Comparison of ENCODE assay signal across 20 cellular contexts in the genomic region with DNA sequence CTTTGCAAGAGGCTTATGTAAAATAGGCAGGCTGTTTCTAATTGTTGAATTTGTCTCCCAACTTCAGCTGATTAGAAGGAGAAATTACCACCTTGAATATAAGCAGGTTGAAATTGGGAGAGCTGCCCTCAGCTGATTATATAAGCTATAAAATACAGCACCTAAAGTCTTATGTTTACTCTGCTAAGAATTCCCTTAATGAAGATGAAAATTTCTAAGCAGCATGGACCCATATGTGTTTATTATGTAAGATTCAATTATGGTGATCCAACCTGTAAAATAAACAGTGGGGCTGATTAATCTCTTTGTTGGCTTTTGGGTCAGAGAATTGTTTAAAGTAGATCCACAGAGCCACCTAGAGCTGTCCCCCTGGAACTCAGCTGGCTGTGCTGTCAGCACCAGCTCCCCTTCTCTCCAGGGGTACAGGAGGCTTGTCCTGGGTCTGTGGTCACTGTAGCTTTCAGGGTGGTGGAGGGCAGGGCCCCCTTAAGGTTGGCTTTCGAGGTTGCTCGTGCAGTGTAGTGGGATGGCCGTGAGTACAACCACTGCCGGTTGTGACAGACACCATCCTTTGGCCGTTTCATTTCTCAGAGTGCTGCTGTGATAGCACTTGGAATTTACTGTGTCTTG. TPM values are rescaled to one million over a fixed set of nuclear protein-coding genes. Genes with fewer than 3 reads are reported as not detected.
DNase-seq lines count a peak whose midpoint lies in the region; ATAC-seq and TF ChIP-seq lines count a peak whose summit lies in the region.
"Had no signal": no experiment of that assay in that cellular context is flagged by ENCODE, and none has a peak within 500 bp of the region (broad histone marks: within the 10 kb centered on the region; RNA-seq: fewer than 3 reads in every experiment).

No MANE protein-coding gene starts in this region.

- H3K4me3 Mint-ChIP-seq in brain, result no peak overlapping the region
- H3K4me3 Mint-ChIP-seq in naive thymus-derived CD4-positive, alpha-beta T cell, result peak overlapping the region in 2 of 10 donors; percentile 4 to 32
- no peak overlapping the region for H3K4me3 Mint-ChIP-seq in activated CD8-positive, alpha-beta T cell treated with anti-CD3 and anti-CD28 coated beads, Interleukin-2, amount 10 ng/mL, durations not matched to agents 7 days and 5 days
- H3K4me3 Mint-ChIP-seq: B cell, HFFc6 had no signal

- H3K36me3 Mint-ChIP-seq in brain, result no peaks in the 10 kb centered on the region
- H3K36me3 Mint-ChIP-seq in naive thymus-derived CD4-positive, alpha-beta T cell, result peaks cover 0 to 7% (median 0%) of the 10 kb centered on the region in 5 donors
- peaks cover 22% of the 10 kb centered on the region for H3K36me3 Mint-ChIP-seq in activated CD8-positive, alpha-beta T cell treated with anti-CD3 and anti-CD28 coated beads, Interleukin-2, amount 10 ng/mL, durations not matched to agents 7 days and 5 days (ENCODE audit: low read depth)

- H3K36me3 ChIP-seq in DND-41 (ENCODE audit: insufficient read depth, low read length) (no peaks in the 10 kb centered on the region), left lung (no peaks in the 10 kb centered on the region)
- H3K36me3 ChIP-seq in naive thymus-derived CD4-positive, alpha-beta T cell (ENCODE audit: control insufficient read depth in 2 of 3, insufficient read depth in 3 of 3, low read length in 3 of 3), result no peaks in the 10 kb centered on the region
- H3K36me3 ChIP-seq: SJCRH30, uterus had no signal

- H4K20me1 ChIP-seq in DND-41 (ENCODE audit: insufficient read depth, low read length), result peaks cover 6% of the 10 kb centered on the region; the same call in 1 of the 2 replicates

- H3K9me3 ChIP-seq in DND-41 (ENCODE audit: insufficient read depth, low read length, severe bottlenecking), result no peaks in the 10 kb centered on the region
- H3K9me3 ChIP-seq in naive thymus-derived CD4-positive, alpha-beta T cell (ENCODE audit: control insufficient read depth in 2 of 3, low read length in 3 of 3), result no peaks in the 10 kb centered on the region
- no peaks in the 10 kb centered on the region for H3K9me3 ChIP-seq in left lung
- H3K9me3 ChIP-seq: SJCRH30, spleen, uterus had no signal

- H3K4me3 ChIP-seq in DND-41 (ENCODE audit: low read depth in 1 of 2, low read length in 2 of 2) (no peak overlapping the region), left lung (no peak overlapping the region)
- H3K4me3 ChIP-seq in naive thymus-derived CD4-positive, alpha-beta T cell (ENCODE audit: low read length), result no peak overlapping the region
- H3K4me3 ChIP-seq: SJCRH30, spleen, uterus had no signal

- peaks cover 2% of the 10 kb centered on the region for H3K27me3 ChIP-seq in DND-41 (ENCODE audit: insufficient read depth, low read length, poor library complexity)
- H3K27me3 ChIP-seq in naive thymus-derived CD4-positive, alpha-beta T cell (ENCODE audit: control insufficient read depth in 2 of 2, insufficient read depth in 2 of 2, low read length in 2 of 2), result no peaks in the 10 kb centered on the region
- no peaks in the 10 kb centered on the region for H3K27me3 ChIP-seq in left lung
- H3K27me3 ChIP-seq: SJCRH30, uterus had no signal

- DNase-seq in NCI-H146 (lab: John Stamatoyannopoulos, UW) (peak; percentile 6), NCI-H146 treated with DMSO at 0.1 percent for 48 hours (lab: John Stamatoyannopoulos, UW; ENCODE audit: unreplicated experiment) (no peak), DND-41 (no peak), left lung (no peak)
- DNase-seq in naive thymus-derived CD4-positive, alpha-beta T cell, result no peak
- DNase-seq in activated CD8-positive, alpha-beta T cell treated with anti-CD3 and anti-CD28 coated beads, Interleukin-2, amount 10 ng/mL, durations not matched to agents 7 days and 5 days, result no peak
- DNase-seq: activated gamma-delta T cell; HFFc6; midbrain; NCI-H1105; SJCRH30; spleen; stimulated activated CD4-positive, alpha-beta T cell treated with anti-CD3 and anti-CD28 coated beads, Interleukin-4, amount 100 ng/mL, for 4 hours; T-helper 2 cell; uterus had no signal

- H3K4me1 Mint-ChIP-seq in brain, result peaks cover 59% of the 10 kb centered on the region
- H3K4me1 Mint-ChIP-seq in naive thymus-derived CD4-positive, alpha-beta T cell, result peaks cover 56 to 98% (median 87%) of the 10 kb centered on the region in 7 donors
- peaks cover 89% of the 10 kb centered on the region for H3K4me1 Mint-ChIP-seq in activated CD8-positive, alpha-beta T cell treated with anti-CD3 and anti-CD28 coated beads, Interleukin-2, amount 10 ng/mL, durations not matched to agents 7 days and 5 days (ENCODE audit: low read depth)

- H3K4me2 ChIP-seq in DND-41 (ENCODE audit: insufficient read depth, low read length), result no peak overlapping the region

- intact Hi-C loops in naive thymus-derived CD4-positive, alpha-beta T cell (cut with micrococcal nuclease), result no loop called here
- intact Hi-C loops in left lung (cut with DNase I), result loop anchor here in 1 of 2 donors (10.0 kb wide), 1 partner anchor 82 kb away; no protein-coding TSS in a partner anchor

- no peaks in the 10 kb centered on the region for H3K9me3 Mint-ChIP-seq in brain
- no peaks in the 10 kb centered on the region for H3K9me3 Mint-ChIP-seq in naive thymus-derived CD4-positive, alpha-beta T cell
- H3K9me3 Mint-ChIP-seq in activated CD8-positive, alpha-beta T cell treated with anti-CD3 and anti-CD28 coated beads, Interleukin-2, amount 10 ng/mL, durations not matched to agents 7 days and 5 days (ENCODE audit: insufficient read depth), result no peaks in the 10 kb centered on the region
- H3K9me3 Mint-ChIP-seq: HFFc6 had no signal

- H3K4me1 ChIP-seq in DND-41 (ENCODE audit: insufficient read depth, low read length) (peaks cover 20% of the 10 kb centered on the region), left lung (peaks cover 43 to 95% of the 10 kb centered on the region in 2 donors)
- H3K4me1 ChIP-seq in naive thymus-derived CD4-positive, alpha-beta T cell (ENCODE audit: control insufficient read depth in 2 of 2, insufficient read depth in 2 of 2, low read length in 2 of 2), result peaks cover 67 to 76% of the 10 kb centered on the region in 2 donors
- H3K4me1 ChIP-seq: SJCRH30 had no signal

- POLR2A ChIA-PET in naive thymus-derived CD4-positive, alpha-beta T cell (lab: Charles Lee), result interaction anchor here (0.6 to 1.7 kb wide), 4 partner anchors 10 to 123 kb away, joined by 3 to 7 read pairs (median 3); a partner anchor contains a TSS
- POLR2A ChIA-PET in activated CD8-positive, alpha-beta T cell treated with anti-CD3 and anti-CD28 coated beads, Interleukin-2, amount 10 ng/mL, durations not matched to agents 7 days and 5 days (lab: Charles Lee), result no interaction called here

- H2AFZ ChIP-seq in DND-41 (ENCODE audit: low read depth, low read length), result no peak overlapping the region

- H3K27ac ChIP-seq in DND-41 (ENCODE audit: low read length), result no peak overlapping the region
- no peak overlapping the region for H3K27ac ChIP-seq in naive thymus-derived CD4-positive, alpha-beta T cell (ENCODE audit: low read depth, low read length)
- H3K27ac ChIP-seq in left lung, result no peak overlapping the region
- H3K27ac ChIP-seq: SJCRH30, uterus, VCaP had no signal

- H3K27ac Mint-ChIP-seq in brain, result peak overlapping the region in 3 of 5 experiments; percentile 9 to 89 (median 41)
- peak overlapping the region in 6 of 9 donors; percentile 15 to 92 (median 49) for H3K27ac Mint-ChIP-seq in naive thymus-derived CD4-positive, alpha-beta T cell
- H3K27ac Mint-ChIP-seq in activated CD8-positive, alpha-beta T cell treated with anti-CD3 and anti-CD28 coated beads, Interleukin-2, amount 10 ng/mL, durations not matched to agents 7 days and 5 days, result no peak overlapping the region
- H3K27ac Mint-ChIP-seq: B cell, HFFc6 had no signal

- no peak overlapping the region for H3K9ac ChIP-seq in DND-41 (ENCODE audit: low read depth, low read length)

- TF ChIP-seq CTCF in DND-41 (IDR thresholded peaks at IDR 0.05; ENCODE audit: borderline replicate concordance, extremely low read depth, low read length, poor library complexity, severe bottlenecking) (peak; percentile 3), brain (conservative IDR thresholded peaks at IDR 0.05) (no peak), left lung (IDR thresholded peaks at IDR 0.05) (no peak)

- H3K27me3 Mint-ChIP-seq in brain, result no peaks in the 10 kb centered on the region
- H3K27me3 Mint-ChIP-seq in naive thymus-derived CD4-positive, alpha-beta T cell, result peaks cover 0 to 3% (median 0%) of the 10 kb centered on the region in 5 donors
- H3K27me3 Mint-ChIP-seq in activated CD8-positive, alpha-beta T cell treated with anti-CD3 and anti-CD28 coated beads, Interleukin-2, amount 10 ng/mL, durations not matched to agents 7 days and 5 days (ENCODE audit: low read depth), result peaks cover 5% of the 10 kb centered on the region

- ATAC-seq in DND-41 (ENCODE audit: insufficient read depth, low read depth), result no peak
- ATAC-seq in naive thymus-derived CD4-positive, alpha-beta T cell, result no peak
- ATAC-seq in activated CD8-positive, alpha-beta T cell treated with anti-CD3 and anti-CD28 coated beads, Interleukin-2, amount 10 ng/mL, durations not matched to agents 7 days and 5 days, result no peak
- no peak for ATAC-seq in left lung
- ATAC-seq in HG03139 (IDR thresholded peaks at IDR 0.05; ENCODE audit: unreplicated experiment), result no peak
- ATAC-seq: left lobe of liver had no signal

- H3K79me2 ChIP-seq in DND-41 (ENCODE audit: insufficient read depth, low read length), result no peaks in the 10 kb centered on the region

- CTCF ChIA-PET in naive thymus-derived CD4-positive, alpha-beta T cell (lab: Charles Lee), result interaction anchor here (0.6 to 1.4 kb wide), 4 partner anchors 9 to 807 kb away, joined by 3 to 11 read pairs (median 4); no protein-coding TSS in a partner anchor
- CTCF ChIA-PET in activated CD8-positive, alpha-beta T cell treated with anti-CD3 and anti-CD28 coated beads, Interleukin-2, amount 10 ng/mL, durations not matched to agents 7 days and 5 days (lab: Charles Lee), result interaction anchor here (0.8 to 1.5 kb wide), 5 partner anchors 8 to 214 kb away, joined by 3 to 5 read pairs (median 3); no protein-coding TSS in a partner anchor

RNA-seq across cellular contexts. Expression of a gene that starts 9.5 kb away (rescaled TPM):
- 43.3 TPM for polyA plus RNA-seq in brain (ENCODE audit: insufficient read depth, low read depth, low replicate concordance)
- total RNA-seq in naive thymus-derived CD4-positive, alpha-beta T cell, result 10 to 100 TPM; 16.9 to 69.1 (median 25.4) TPM
- 10 to 100 TPM; 15.4 to 24.3 TPM for polyA plus RNA-seq in naive thymus-derived CD4-positive, alpha-beta T cell
- total RNA-seq in activated CD8-positive, alpha-beta T cell treated with anti-CD3 and anti-CD28 coated beads, Interleukin-2, amount 10 ng/mL, durations not matched to agents 7 days and 5 days, result 10 to 100 TPM; 29.3 to 32.7 TPM
- 10 to 100 TPM; 48.4 to 49.0 TPM for total RNA-seq in left lung
